Comparison of ENCODE assay signal across 8 cellular contexts in the genomic region with DNA sequence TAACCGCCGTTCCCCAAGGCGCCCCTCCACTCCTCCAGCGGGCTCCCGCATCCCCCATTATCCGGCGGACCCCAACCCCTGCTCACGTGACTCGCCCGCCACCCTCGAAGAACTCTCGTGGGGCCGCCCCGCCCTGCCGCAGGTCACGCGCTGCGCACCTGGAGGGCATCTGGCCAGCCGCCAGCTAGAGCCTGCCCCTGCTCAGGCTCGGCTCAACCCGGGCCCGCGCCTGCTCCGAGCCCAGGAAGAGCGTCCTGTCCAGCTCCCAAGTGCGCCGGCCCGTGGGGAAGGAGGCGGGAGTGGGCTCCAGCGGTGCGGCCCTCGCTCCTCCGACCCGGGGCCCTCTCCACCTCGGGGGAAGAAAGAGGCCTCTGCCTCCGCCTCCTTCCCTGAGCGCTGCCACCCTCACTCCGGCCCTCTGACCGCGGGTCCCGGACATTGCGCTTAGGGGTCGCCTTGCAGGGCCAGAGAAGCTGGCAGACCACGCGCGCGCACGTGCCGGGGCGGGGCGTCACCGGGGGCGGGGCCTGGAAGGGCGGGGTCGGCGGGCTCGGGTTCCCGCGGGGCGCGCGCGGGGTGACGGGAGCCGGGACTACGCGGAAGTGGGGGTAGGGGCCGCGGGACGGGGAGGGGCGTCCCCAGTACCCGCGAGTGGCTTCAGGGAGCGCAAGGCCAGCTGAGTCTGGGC. TPM values are rescaled to one million over a fixed set of nuclear protein-coding genes. Genes with fewer than 3 reads are reported as not detected.
DNase-seq lines count a peak whose midpoint lies in the region; ATAC-seq and TF ChIP-seq lines count a peak whose summit lies in the region.

No MANE protein-coding gene starts in this region.

- no peaks in the 10 kb centered on the region for H3K36me3 ChIP-seq in HCT116 (ENCODE audit: control insufficient read depth in 1 of 2, insufficient read depth in 2 of 2, low read length in 2 of 2)

- no peaks in the 10 kb centered on the region for H3K27me3 ChIP-seq in HCT116 (ENCODE audit: insufficient read depth, low read length)

- DNase-seq in GM03348 (ENCODE audit: low spot score) = peak; percentile 95
- DNase-seq in HCT116 (ENCODE audit: low read depth, low spot score) = peak; percentile 48
- DNase-seq in NAMALWA (ENCODE audit: low spot score) = peak; percentile 84
- peak; percentile 81 for DNase-seq in T follicular helper cell (ENCODE audit: low read depth)
- DNase-seq in amniotic epithelial cell (ENCODE audit: low read depth) = peak; percentile 49
- peak; percentile 94 for DNase-seq in left ventricle myocardium superior
- peak; percentile 4 for DNase-seq in pulmonary artery endothelial cell (ENCODE audit: low read depth, low spot score)
- peak; percentile 95 for DNase-seq in ureter (ENCODE audit: low spot score)

- no peaks in the 10 kb centered on the region for H3K9me3 ChIP-seq in HCT116 (ENCODE audit: control insufficient read depth in 1 of 2, insufficient read depth in 1 of 2, low read depth in 1 of 2, low read length in 2 of 2)

- no peaks in the 10 kb centered on the region for H4K20me1 ChIP-seq in HCT116 (ENCODE audit: insufficient read depth)

- peaks cover 9 to 25% of the 10 kb centered on the region in 2 experiments; a peak in 3 of 4 replicates for H3K4me1 ChIP-seq in HCT116 (ENCODE audit: control insufficient read depth in 1 of 2, insufficient read depth in 2 of 2, low read length in 2 of 2)

- BruUV-seq in HCT116 (replicated peaks; lab: Mats Ljungman, UMichigan) = no TSS peak

- ATAC-seq in HCT116 (peak; percentile 77), left ventricle myocardium superior (peak; percentile 95)

- H3K4me3 ChIP-seq in HCT116 (replicated peaks in 1 of 2; ENCODE audit: low read depth in 1 of 2, low read length in 2 of 2) = peak overlapping the region; percentile 68 to 70

- RAD21 ChIA-PET in HCT116 (lab: Charles Lee; ENCODE audit: low non-redundant PET in 1 of 2, low total read pairs in 2 of 2, uncharacterized antibody in 2 of 2, unreplicated experiment in 2 of 2) = interaction anchor here in 1 of 2 experiments (0.6 kb wide), 1 partner anchor 78 kb away, joined by 5 read pairs; no protein-coding TSS in a partner anchor

- POLR2A ChIA-PET in HCT116 (lab: Charles Lee) = interaction anchor here (0.9 to 1.6 kb wide), 6 partner anchors 10 to 31 kb away, joined by 3 to 7 read pairs (median 3); no protein-coding TSS in a partner anchor

- CTCF ChIA-PET in HCT116 (lab: Charles Lee) = interaction anchor here (0.6 to 2.0 kb wide), 21 partner anchors 9 to 365 kb away, joined by 3 to 15 read pairs (median 4); partner anchors contain the start of genes DHDDS, HMGN2, PIGV and RPS6KA1

- TF ChIP-seq CTCF in HCT116 (IDR thresholded peaks at IDR 0.05 in 2 of 3, conservative IDR thresholded peaks at IDR 0.05 in 1 of 3; ENCODE audit: borderline replicate concordance in 1 of 3, insufficient read depth in 1 of 3, low read depth in 2 of 3, low read length in 2 of 3) = no peak

- no peak for TF ChIP-seq RAD21 in HCT116 (IDR thresholded peaks at IDR 0.05; ENCODE audit: low read depth)

- no peak for TF ChIP-seq POLR2A in HCT116 (IDR thresholded peaks at IDR 0.05; ENCODE audit: borderline replicate concordance, extremely low read depth, insufficient read depth, insufficient read length)

- intact Hi-C loops in HCT116 (cut with micrococcal nuclease) (loop anchor here (1.0 to 2.0 kb wide), 2 partner anchors 30 to 289 kb away; no protein-coding TSS in a partner anchor), left ventricle myocardium superior (cut with micrococcal nuclease) (no loop called here)

- no peaks in the 10 kb centered on the region for H3K79me2 ChIP-seq in HCT116 (ENCODE audit: insufficient read depth, low read length)

- H3K4me2 ChIP-seq in HCT116 (ENCODE audit: low read length) = peak overlapping the region; percentile 87

- peak overlapping the region; percentile 77 for H3K9ac ChIP-seq in HCT116 (ENCODE audit: low read length)

- H2AFZ ChIP-seq in HCT116 (ENCODE audit: low read depth, low read length, poor library complexity, severe bottlenecking) = no peak overlapping the region

- H3K9me2 ChIP-seq in HCT116 (ENCODE audit: insufficient read depth) = no peaks in the 10 kb centered on the region

- peak overlapping the region; percentile 97 for H3K27ac ChIP-seq in HCT116 (ENCODE audit: low read depth, low read length)

TF ChIP-seq in HCT116, 20 proteins besides CTCF, POLR2A, EP300 and RAD21 (continues in another document):
- peak; percentile 79 for TF ChIP-seq SIN3A (IDR thresholded peaks at IDR 0.05; ENCODE audit: low read depth)
- no peak; the same call in 1 of the 2 replicates for TF ChIP-seq POLR2AphosphoS5 (IDR thresholded peaks at IDR 0.05; ENCODE audit: low read depth, low read length)
- TF ChIP-seq, protein P1, sequence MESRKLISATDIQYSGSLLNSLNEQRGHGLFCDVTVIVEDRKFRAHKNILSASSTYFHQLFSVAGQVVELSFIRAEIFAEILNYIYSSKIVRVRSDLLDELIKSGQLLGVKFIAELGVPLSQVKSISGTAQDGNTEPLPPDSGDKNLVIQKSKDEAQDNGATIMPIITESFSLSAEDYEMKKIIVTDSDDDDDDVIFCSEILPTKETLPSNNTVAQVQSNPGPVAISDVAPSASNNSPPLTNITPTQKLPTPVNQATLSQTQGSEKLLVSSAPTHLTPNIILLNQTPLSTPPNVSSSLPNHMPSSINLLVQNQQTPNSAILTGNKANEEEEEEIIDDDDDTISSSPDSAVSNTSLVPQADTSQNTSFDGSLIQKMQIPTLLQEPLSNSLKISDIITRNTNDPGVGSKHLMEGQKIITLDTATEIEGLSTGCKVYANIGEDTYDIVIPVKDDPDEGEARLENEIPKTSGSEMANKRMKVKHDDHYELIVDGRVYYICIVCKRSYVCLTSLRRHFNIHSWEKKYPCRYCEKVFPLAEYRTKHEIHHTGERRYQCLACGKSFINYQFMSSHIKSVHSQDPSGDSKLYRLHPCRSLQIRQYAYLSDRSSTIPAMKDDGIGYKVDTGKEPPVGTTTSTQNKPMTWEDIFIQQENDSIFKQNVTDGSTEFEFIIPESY (IDR thresholded peaks at IDR 0.05; ENCODE audit: extremely low read depth, insufficient replicate concordance, low read length) = peak; percentile 17
- no peak for TF ChIP-seq CEBPB (IDR thresholded peaks at IDR 0.05; ENCODE audit: low read depth)
- TF ChIP-seq TCF7L2 (IDR thresholded peaks at IDR 0.05; ENCODE audit: borderline replicate concordance, extremely low read depth, insufficient read depth, insufficient read length) = peak; percentile 21
- peak; percentile 42 for TF ChIP-seq SP1 (IDR thresholded peaks at IDR 0.05; ENCODE audit: low read depth)
- no peak for TF ChIP-seq EZH2phosphoT487 (IDR thresholded peaks at IDR 0.05; ENCODE audit: borderline replicate concordance)
- TF ChIP-seq JUND (IDR thresholded peaks at IDR 0.05) = no peak
- TF ChIP-seq CBX3 (IDR thresholded peaks at IDR 0.05; ENCODE audit: low read depth) = peak; percentile 52
- no peak for TF ChIP-seq EZH2 (IDR thresholded peaks at IDR 0.05)
- TF ChIP-seq, protein P2, sequence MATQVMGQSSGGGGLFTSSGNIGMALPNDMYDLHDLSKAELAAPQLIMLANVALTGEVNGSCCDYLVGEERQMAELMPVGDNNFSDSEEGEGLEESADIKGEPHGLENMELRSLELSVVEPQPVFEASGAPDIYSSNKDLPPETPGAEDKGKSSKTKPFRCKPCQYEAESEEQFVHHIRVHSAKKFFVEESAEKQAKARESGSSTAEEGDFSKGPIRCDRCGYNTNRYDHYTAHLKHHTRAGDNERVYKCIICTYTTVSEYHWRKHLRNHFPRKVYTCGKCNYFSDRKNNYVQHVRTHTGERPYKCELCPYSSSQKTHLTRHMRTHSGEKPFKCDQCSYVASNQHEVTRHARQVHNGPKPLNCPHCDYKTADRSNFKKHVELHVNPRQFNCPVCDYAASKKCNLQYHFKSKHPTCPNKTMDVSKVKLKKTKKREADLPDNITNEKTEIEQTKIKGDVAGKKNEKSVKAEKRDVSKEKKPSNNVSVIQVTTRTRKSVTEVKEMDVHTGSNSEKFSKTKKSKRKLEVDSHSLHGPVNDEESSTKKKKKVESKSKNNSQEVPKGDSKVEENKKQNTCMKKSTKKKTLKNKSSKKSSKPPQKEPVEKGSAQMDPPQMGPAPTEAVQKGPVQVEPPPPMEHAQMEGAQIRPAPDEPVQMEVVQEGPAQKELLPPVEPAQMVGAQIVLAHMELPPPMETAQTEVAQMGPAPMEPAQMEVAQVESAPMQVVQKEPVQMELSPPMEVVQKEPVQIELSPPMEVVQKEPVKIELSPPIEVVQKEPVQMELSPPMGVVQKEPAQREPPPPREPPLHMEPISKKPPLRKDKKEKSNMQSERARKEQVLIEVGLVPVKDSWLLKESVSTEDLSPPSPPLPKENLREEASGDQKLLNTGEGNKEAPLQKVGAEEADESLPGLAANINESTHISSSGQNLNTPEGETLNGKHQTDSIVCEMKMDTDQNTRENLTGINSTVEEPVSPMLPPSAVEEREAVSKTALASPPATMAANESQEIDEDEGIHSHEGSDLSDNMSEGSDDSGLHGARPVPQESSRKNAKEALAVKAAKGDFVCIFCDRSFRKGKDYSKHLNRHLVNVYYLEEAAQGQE (IDR thresholded peaks at IDR 0.05; ENCODE audit: low read depth) = no peak
- no peak for TF ChIP-seq ZNF274 (IDR thresholded peaks at IDR 0.05; ENCODE audit: low read depth, low read length)
- TF ChIP-seq, protein P3, sequence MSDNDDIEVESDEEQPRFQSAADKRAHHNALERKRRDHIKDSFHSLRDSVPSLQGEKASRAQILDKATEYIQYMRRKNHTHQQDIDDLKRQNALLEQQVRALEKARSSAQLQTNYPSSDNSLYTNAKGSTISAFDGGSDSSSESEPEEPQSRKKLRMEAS (IDR thresholded peaks at IDR 0.05) = peak; percentile 88
- TF ChIP-seq SRF (IDR thresholded peaks at IDR 0.05; ENCODE audit: low read depth) = no peak
- TF ChIP-seq, protein P4, sequence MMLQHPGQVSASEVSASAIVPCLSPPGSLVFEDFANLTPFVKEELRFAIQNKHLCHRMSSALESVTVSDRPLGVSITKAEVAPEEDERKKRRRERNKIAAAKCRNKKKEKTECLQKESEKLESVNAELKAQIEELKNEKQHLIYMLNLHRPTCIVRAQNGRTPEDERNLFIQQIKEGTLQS (IDR thresholded peaks at IDR 0.05) = no peak
- TF ChIP-seq ELF1 (IDR thresholded peaks at IDR 0.05; ENCODE audit: borderline replicate concordance, low read depth) = peak; percentile 84; the same call in 1 of the 2 replicates
- TF ChIP-seq ZFX (IDR thresholded peaks at IDR 0.05) = peak; percentile 73; the same call in 1 of the 2 replicates
- no peak for TF ChIP-seq YY1 (IDR thresholded peaks at IDR 0.05; ENCODE audit: extremely low read depth, insufficient replicate concordance, low read depth, low read length)
- TF ChIP-seq FOSL1 (IDR thresholded peaks at IDR 0.05; ENCODE audit: low read depth) = no peak

RNA-seq across cellular contexts. Expression of gene HMGN2, which starts 28.4 kb away (rescaled TPM):
- total RNA-seq in HCT116 (2021; ENCODE audit: unreplicated experiment) (483 TPM), left ventricle myocardium superior (145 TPM), pulmonary artery endothelial cell (299 and 333 TPM in 2 replicates), ureter (400 TPM)
- polyA plus RNA-seq in HCT116 (2012) = 363 and 549 TPM in 2 replicates

RNA-seq across cellular contexts. Expression of gene RPS6KA1, which starts 28.9 kb away (rescaled TPM):
- total RNA-seq in HCT116 (2021; ENCODE audit: unreplicated experiment) (47.0 TPM), left ventricle myocardium superior (4.6 TPM), pulmonary artery endothelial cell (12.8 and 13.5 TPM in 2 replicates), ureter (23.2 TPM)
- polyA plus RNA-seq in HCT116 (2012) = 36.2 and 37.9 TPM in 2 replicates

Comparison
In these comparisons a context has a peak if more than half of its experiments do, and no peak if none do; other contexts are left out.
1. Peak in every context shown above with its lines: DNase-seq, ATAC-seq, H3K4me3 ChIP-seq and H3K27ac ChIP-seq.
2. DNase-seq: peak in every context shown above with its lines; median percentile 95 in GM03348; 95 in ureter; 94 in left ventricle myocardium superior; 84 in NAMALWA; 81 in T follicular helper cell; 49 in amniotic epithelial cell; 48 in HCT116; 4 in pulmonary artery endothelial cell.